22 cellular contexts compared by ENCODE assay signal in the genomic region with DNA sequence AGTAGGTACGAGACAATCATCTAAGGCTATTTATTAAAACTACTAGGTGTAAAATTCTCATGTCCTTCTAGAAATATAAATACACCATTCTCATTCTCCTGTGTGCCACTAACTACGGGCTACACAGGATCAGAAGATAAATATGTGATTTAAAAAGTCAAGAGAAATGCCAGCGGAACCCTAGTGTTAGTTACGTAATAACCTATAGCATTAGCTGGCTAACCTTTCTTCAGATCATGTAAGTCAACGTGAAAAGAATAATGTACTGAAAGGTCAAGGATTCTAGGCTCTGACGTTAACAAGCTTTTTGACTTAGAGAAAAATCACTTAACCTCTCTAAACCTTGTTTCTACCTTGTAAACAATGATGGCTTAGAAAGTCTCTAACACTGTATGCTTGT.
A peak's percentile ranks its signal among the peaks of the same experiment; 100 is the strongest.
DNase-seq lines count a peak whose midpoint lies in the region; ATAC-seq, FAIRE-seq and TF ChIP-seq lines count a peak whose summit lies in the region.
"Had no signal": no experiment of that assay in that cellular context is flagged by ENCODE, and none has a peak within 500 bp of the region (broad histone marks: within the 10 kb centered on the region; RNA-seq: fewer than 3 reads in every experiment).

No MANE protein-coding gene starts in this region.

- H3K9me3 ChIP-seq in HepG2 (ENCODE audit: low read length) (no peaks in the 10 kb centered on the region), right lobe of liver (no peaks in the 10 kb centered on the region)
- H3K9me3 ChIP-seq: A549, Caco-2 had no signal

- 82% methylated on average over 6 of the region's 6 CpGs for WGBS in HepG2 (ENCODE audit: low lambda C conversion rate)
- WGBS in right lobe of liver (ENCODE audit: insufficient coverage, low coverage, low lambda C conversion rate, missing lambda C conversion rate), result 93% methylated on average over 6 of the region's 6 CpGs

- no peak overlapping the region for H3K4me2 ChIP-seq in HepG2 (ENCODE audit: low read depth, low read length)
- H3K4me2 ChIP-seq: A549 had no signal

- H3K4me1 ChIP-seq in HepG2 (ENCODE audit: insufficient read depth, low read length) (peaks cover 13% of the 10 kb centered on the region), right lobe of liver (peaks cover 0 to 14% (median 7%) of the 10 kb centered on the region in 4 donors)
- H3K4me1 ChIP-seq: A549, Caco-2 had no signal

- H3K79me2 ChIP-seq in HepG2 (ENCODE audit: insufficient read depth, low read length), result no peaks in the 10 kb centered on the region

- no peak for TF ChIP-seq RAD21 in HepG2 (CRISPR knock-in tag; IDR thresholded peaks at IDR 0.05)

- CTCF ChIA-PET in HepG2 (lab: Yijun Ruan, JAX; ENCODE audit: low intra/inter-chr PET ratio, low total read pairs), result no interaction called here

- DNase-seq in HepG2 (ENCODE audit: low spot score) (no peak), right lobe of liver (no peak), NCI-H2227 (lab: John Stamatoyannopoulos, UW; ENCODE audit: unreplicated experiment) (peak; percentile 38), NCI-H82 (lab: John Stamatoyannopoulos, UW) (peak; percentile 79), left colon (no peak), glomerular visceral epithelial cell (ENCODE audit: extremely low spot score) (no peak)
- DNase-seq in activated effector memory CD4-positive, alpha-beta T cell treated with anti-CD3 and anti-CD28 coated beads, Interleukin-2, amount 50 U/mL, for 16 hours, result no peak
- DNase-seq: 8988T; ACHN; C1 segment of cervical spinal cord; Caco-2; CD4-positive, alpha-beta memory T cell; DMS 273 treated with DMSO at 0.1 percent for 48 hours; DMS79; EL; GDM1; GM23248; H7; HCEC 1CT had no signal

- TF ChIP-seq POLR2A in HepG2 (IDR thresholded peaks at IDR 0.05; ENCODE audit: insufficient read depth in 1 of 2, low read depth in 2 of 2, low read length in 2 of 2) (no peak), right lobe of liver (IDR thresholded peaks at IDR 0.05) (no peak)

- no peaks in the 10 kb centered on the region for H3K27me3 ChIP-seq in HepG2 (ENCODE audit: control insufficient read depth in 1 of 2, insufficient read depth in 2 of 2, low read length in 2 of 2)
- H3K27me3 ChIP-seq in right lobe of liver, result no peaks in the 10 kb centered on the region

- no peak overlapping the region for H3K4me3 ChIP-seq in HepG2 (replicated peaks in 1 of 3; ENCODE audit: insufficient read depth in 1 of 3, low read depth in 2 of 3, low read length in 3 of 3)
- no peak overlapping the region for H3K4me3 ChIP-seq in right lobe of liver
- H3K4me3 ChIP-seq: A549, GM12878, GM23248 had no signal

- H2AFZ ChIP-seq in HepG2 (ENCODE audit: low read length), result no peak overlapping the region
- H2AFZ ChIP-seq: GM23248 had no signal

- ATAC-seq in HepG2 (no peak), right lobe of liver (no peak), left colon (no peak)
- ATAC-seq: A549, GM12878 had no signal

- POLR2A ChIA-PET in HepG2 (lab: Yijun Ruan, JAX), result no interaction called here

- no peak for TF ChIP-seq CTCF in HepG2 (CRISPR knock-in tag; IDR thresholded peaks at IDR 0.05)
- TF ChIP-seq CTCF in right lobe of liver (IDR thresholded peaks at IDR 0.05), result no peak

- TF ChIP-seq EP300 in HepG2 (IDR thresholded peaks at IDR 0.05; ENCODE audit: low read depth in 2 of 2, low read length in 2 of 2) (no peak), HepG2 (CRISPR knock-in tag; IDR thresholded peaks at IDR 0.05; ENCODE audit: borderline replicate concordance) (no peak)

- FAIRE-seq in HepG2 (lab: Jason Lieb, UNC), result no peak
- FAIRE-seq: A549, GM12878, H1 had no signal

- H3K27ac ChIP-seq in HepG2 (ENCODE audit: extremely low read length, insufficient read depth, low read length) (no peak overlapping the region), right lobe of liver (no peak overlapping the region)
- H3K27ac ChIP-seq: A549, GM23248 had no signal

- BruUV-seq in HepG2 (replicated peaks; lab: Mats Ljungman, UMichigan), result no TSS peak

- H4K20me1 ChIP-seq in HepG2 (ENCODE audit: insufficient read depth, low read length), result no peaks in the 10 kb centered on the region

- H3K36me3 ChIP-seq in HepG2 (replicated peaks in 1 of 2; ENCODE audit: control insufficient read depth in 1 of 2, insufficient read depth in 2 of 2, low read length in 2 of 2), result no peaks in the 10 kb centered on the region; a peak in 1 of 5 replicates
- H3K36me3 ChIP-seq in right lobe of liver, result peaks cover 0 to 7% (median 2%) of the 10 kb centered on the region in 4 donors

- in situ Hi-C loops in HepG2 (cut with HindIII; ENCODE audit: extremely low pct_ligation_motif_present, low pct_unique_long_range_greater_than_20kb), result no loop called here

- no peak overlapping the region for H3K9ac ChIP-seq in HepG2 (ENCODE audit: insufficient read depth, low read depth, low read length)
- H3K9ac ChIP-seq: GM23248 had no signal

- intact Hi-C loops in HepG2 (cut with micrococcal nuclease; ENCODE audit: unreplicated experiment) (no loop called here), right lobe of liver (cut with DNase I) (no loop called here), left colon (cut with DNase I, micrococcal nuclease) (no loop called here)

TF ChIP-seq in HepG2, 621 proteins besides CTCF, POLR2A, EP300 and RAD21:
- TF ChIP-seq NFE2 (CRISPR knock-in tag; IDR thresholded peaks at IDR 0.05) (no peak), CEBPB (IDR thresholded peaks at IDR 0.05; ENCODE audit: borderline replicate concordance, low read depth, low read length) (peak; percentile 58; the same call in 1 of the 2 replicates)
TF ChIP-seq in HepG2: peak in this region for 1.

Comparison
In these comparisons a context has a peak if more than half of its experiments do, and no peak if none do; other contexts are left out.
1. DNase-seq: peak in NCI-H2227 (single experiment) and NCI-H82 (single experiment); none in HepG2 (single experiment), right lobe of liver (0 of 3), left colon (0 of 2), glomerular visceral epithelial cell (single experiment) and activated effector memory CD4-positive, alpha-beta T cell treated with anti-CD3 and anti-CD28 coated beads, Interleukin-2, amount 50 U/mL, for 16 hours (single experiment).